ENCODE assay signal across 21 cellular contexts in genomic region chr10:50846753-50847152, GRCh38. TPM values are rescaled to one million over a fixed set of nuclear protein-coding genes. Genes with fewer than 3 reads are reported as not detected.
DNase-seq lines count a peak whose midpoint lies in the region; ATAC-seq and TF ChIP-seq lines count a peak whose summit lies in the region.
"Had no signal": no experiment of that assay in that cellular context is flagged by ENCODE, and none has a peak within 500 bp of the region (broad histone marks: within the 10 kb centered on the region; RNA-seq: fewer than 3 reads in every experiment).

No MANE protein-coding gene starts in this region.

- intact Hi-C loops in left colon (cut with DNase I, micrococcal nuclease) (no loop called here), ascending aorta (cut with DNase I) (no loop called here)

- peak; percentile 4 for DNase-seq in ELF-1 (ENCODE audit: low read depth, low spot score)
- peak; percentile 83 for DNase-seq in MG63
- peak; percentile 50 for DNase-seq in brain pericyte (ENCODE audit: low read depth, low spot score)
- peak; percentile 32 for DNase-seq in mesendoderm
- no peak for DNase-seq in left colon
- DNase-seq in ascending aorta (ENCODE audit: low spot score in 2 of 2), result no peak
- DNase-seq: activated CD4-positive, CD25-positive, alpha-beta regulatory T cell treated with anti-CD3 and anti-CD28 coated beads, Interleukin-2, amount 50 U/mL, for 72 hours; activated naive CD8-positive, alpha-beta T cell treated with anti-CD3 and anti-CD28 coated beads, Interleukin-2, amount 50 U/mL, for 24 hours; left lung; NCI-H2029; NCI-H510A; stimulated activated CD4-positive, alpha-beta T cell treated with anti-CD3 and anti-CD28 coated beads, Interleukin-4, amount 100 ng/mL, for 4 hours; stimulated activated CD8-positive, alpha-beta memory T cell treated with anti-CD3 and anti-CD28 coated beads, Interleukin-4, amount 100 ng/mL, for 48 hours had no signal

- H4K8ac ChIP-seq in mesendoderm (ENCODE audit: low read depth, low read length), result no peak overlapping the region

- H3K27me3 ChIP-seq in MG63, result no peaks in the 10 kb centered on the region
- H3K27me3 ChIP-seq in mesendoderm (ENCODE audit: insufficient read depth, low read length, poor library complexity), result no peaks in the 10 kb centered on the region
- H3K27me3 ChIP-seq in ascending aorta, result no peaks in the 10 kb centered on the region
- H3K27me3 ChIP-seq: SJSA1 had no signal

- ATAC-seq in left colon (no peak), HG02588 (IDR thresholded peaks at IDR 0.05; ENCODE audit: unreplicated experiment) (no peak), HG03045 (IDR thresholded peaks at IDR 0.05; ENCODE audit: unreplicated experiment) (no peak)
- ATAC-seq: activated naive CD8-positive, alpha-beta T cell treated with anti-CD3 and anti-CD28 coated beads, Interleukin-2, amount 50 U/mL, for 24 hours; left lung had no signal

- H3K4ac ChIP-seq in mesendoderm (ENCODE audit: low read depth, low read length), result no peak overlapping the region

- H3K9me3 ChIP-seq in MG63, result no peaks in the 10 kb centered on the region
- no peaks in the 10 kb centered on the region for H3K9me3 ChIP-seq in ascending aorta
- H3K9me3 ChIP-seq: left lung, SJSA1 had no signal

- H3K4me1 ChIP-seq in mesendoderm (ENCODE audit: control insufficient read depth, low read depth, low read length) (no peaks in the 10 kb centered on the region), ascending aorta (no peaks in the 10 kb centered on the region)
- H3K4me1 ChIP-seq: left lung had no signal

- no peak overlapping the region for H2BK15ac ChIP-seq in mesendoderm (replicated peaks; ENCODE audit: low read depth)

- no peak overlapping the region for H3K4me3 ChIP-seq in MG63
- H3K4me3 ChIP-seq in mesendoderm (ENCODE audit: low read length), result no peak overlapping the region
- no peak overlapping the region for H3K4me3 ChIP-seq in ascending aorta
- H3K4me3 ChIP-seq: left lung, SJSA1, skin epidermis had no signal

- no peaks in the 10 kb centered on the region for H3K79me2 ChIP-seq in mesendoderm (ENCODE audit: control insufficient read depth, insufficient read depth, low read length)

- H4K5ac ChIP-seq in mesendoderm (ENCODE audit: low read length), result no peak overlapping the region

- no peaks in the 10 kb centered on the region for H3K79me1 ChIP-seq in mesendoderm (ENCODE audit: low read length)

- no peak overlapping the region for H3K9ac ChIP-seq in mesendoderm (ENCODE audit: low read length)

- no peaks in the 10 kb centered on the region for H3K36me3 ChIP-seq in MG63
- H3K36me3 ChIP-seq in mesendoderm (ENCODE audit: control insufficient read depth, insufficient read depth, low read length), result no peaks in the 10 kb centered on the region
- no peaks in the 10 kb centered on the region for H3K36me3 ChIP-seq in ascending aorta
- H3K36me3 ChIP-seq: left lung, SJSA1 had no signal

- H3K23ac ChIP-seq in mesendoderm (ENCODE audit: low read length), result no peak overlapping the region

- no peak overlapping the region for H3K56ac ChIP-seq in mesendoderm (ENCODE audit: low read length)

- H2BK5ac ChIP-seq in mesendoderm (ENCODE audit: low read length), result no peak overlapping the region

- no peak overlapping the region for H3K18ac ChIP-seq in mesendoderm (ENCODE audit: low read length)

- H3K27ac ChIP-seq in mesendoderm (ENCODE audit: low read depth, low read length) (no peak overlapping the region), ascending aorta (no peak overlapping the region)
- H3K27ac ChIP-seq: left lung, SJSA1, skin epidermis had no signal

- TF ChIP-seq CTCF in ascending aorta (IDR thresholded peaks at IDR 0.05), result no peak

- no peak overlapping the region for H2BK120ac ChIP-seq in mesendoderm (ENCODE audit: low read depth, low read length)

- WGBS in mesendoderm (ENCODE audit: extremely low coverage, insufficient coverage, low lambda C conversion rate), result no CpG with 5 or more reads among the region's 1 CpG

- H3K4me2 ChIP-seq in mesendoderm (ENCODE audit: low read length), result no peak overlapping the region

- no peak overlapping the region for H2AK5ac ChIP-seq in mesendoderm (ENCODE audit: low read length)

RNA-seq across cellular contexts. Expression of gene A1CF, which starts 38.7 kb away (rescaled TPM):
- not detected in 2 replicates for total RNA-seq in MG63 (2014; rRNA removed; shearing (Covaris generic); ENCODE audit: low replicate concordance)
- polyA plus RNA-seq in mesendoderm (2013, experiment 1 of 2), result not detected
- polyA plus RNA-seq in mesendoderm (2013, experiment 2 of 2), result not detected
- 10 to 100 TPM; 66.0 to 69.7 TPM for total RNA-seq in left colon
- not detected for total RNA-seq in ascending aorta
- total RNA-seq: activated CD8-positive, alpha-beta memory T cell treated with anti-CD3 and anti-CD28 coated beads for 36 hours; chondrocyte; left lung; osteoblast; SJSA1; temporal lobe had no signal

Comparison
In these comparisons a context has a peak if more than half of its experiments do, and no peak if none do; other contexts are left out.
1. DNase-seq: peak in ELF-1 (single experiment), MG63 (single experiment), brain pericyte (single experiment) and mesendoderm (single experiment); none in left colon (0 of 2) and ascending aorta (0 of 2).
2. RNA of gene A1CF, which starts 38.7 kb away (total RNA-seq): 66.0 to 69.7 TPM in left colon; not detected in MG63 and not detected in ascending aorta (single experiment); every median in the first group is over 10 times any median in the second.